Comparison of ENCODE assay signal across 8 cellular contexts in the genomic region with DNA sequence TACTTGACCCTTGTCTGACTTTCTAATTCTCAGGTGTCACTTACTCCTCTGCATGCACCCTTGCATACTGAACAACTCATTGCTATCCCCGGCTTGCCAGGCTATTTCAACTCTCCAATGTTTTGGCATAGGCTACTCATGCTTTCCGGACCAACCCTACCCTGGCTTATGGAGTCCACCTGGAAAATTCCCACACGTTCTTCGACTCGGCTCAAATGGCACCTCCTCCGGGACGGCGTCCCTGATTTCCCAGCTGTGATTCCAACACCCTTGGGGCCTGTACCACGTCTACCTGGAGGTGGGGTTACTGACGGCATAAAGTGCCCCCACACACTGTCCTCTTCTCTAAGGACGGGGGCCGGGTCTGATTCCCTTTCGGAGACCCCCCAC. TPM values are rescaled to one million over a fixed set of nuclear protein-coding genes. Genes with fewer than 3 reads are reported as not detected.
A peak's percentile ranks its signal among the peaks of the same experiment; 100 is the strongest.
DNase-seq lines count a peak whose midpoint lies in the region; ATAC-seq, FAIRE-seq and TF ChIP-seq lines count a peak whose summit lies in the region.

No MANE protein-coding gene starts in this region.

- H3K9ac ChIP-seq in NT2/D1 (ENCODE audit: insufficient read length, low read depth): peak overlapping the region; percentile 92

- no peaks in the 10 kb centered on the region for H3K9me3 ChIP-seq in NT2/D1 (ENCODE audit: insufficient read depth, low read length)
- H3K9me3 ChIP-seq in mucosa of descending colon: no peaks in the 10 kb centered on the region

- no peaks in the 10 kb centered on the region for H3K4me1 ChIP-seq in NT2/D1 (ENCODE audit: insufficient read depth, insufficient read length)
- peaks cover 13% of the 10 kb centered on the region for H3K4me1 ChIP-seq in mucosa of descending colon (ENCODE audit: low read depth)

- intact Hi-C loops in dorsolateral prefrontal cortex (cut with DNase I) (loop anchor here (2.0 to 10.0 kb wide), 4 partner anchors 53 to 254 kb away; no protein-coding TSS in a partner anchor), mucosa of descending colon (cut with DNase I, micrococcal nuclease) (no loop called here)

- H3K27me3 ChIP-seq in NT2/D1 (ENCODE audit: insufficient read depth, insufficient read length): no peaks in the 10 kb centered on the region
- no peaks in the 10 kb centered on the region for H3K27me3 ChIP-seq in dorsolateral prefrontal cortex

- H3K4me3 ChIP-seq in NT2/D1 (ENCODE audit: insufficient read length, low read depth): peak overlapping the region; percentile 62
- H3K4me3 ChIP-seq in dorsolateral prefrontal cortex: peak overlapping the region; percentile 53 to 97 (median 86)
- peak overlapping the region; percentile 61 for H3K4me3 ChIP-seq in mucosa of descending colon

- FAIRE-seq in GM19239 (lab: Jason Lieb, UNC): peak; percentile 45

- TF ChIP-seq CTCF in dorsolateral prefrontal cortex (IDR thresholded peaks at IDR 0.05 in 54 of 56, conservative IDR thresholded peaks at IDR 0.05 in 2 of 56; ENCODE audit: low read depth in 1 of 56, partially characterized antibody in 56 of 56): no peak
- TF ChIP-seq CTCF in mucosa of descending colon (IDR thresholded peaks at IDR 0.05): no peak

- H3K36me3 ChIP-seq in NT2/D1 (ENCODE audit: insufficient read depth, insufficient read length, low read length): peaks cover 39% of the 10 kb centered on the region
- H3K36me3 ChIP-seq in mucosa of descending colon (ENCODE audit: low read depth): no peaks in the 10 kb centered on the region

- ATAC-seq in mucosa of descending colon (peak; percentile 64), GM19467 (IDR thresholded peaks at IDR 0.05; ENCODE audit: unreplicated experiment) (no peak), GM19324 (IDR thresholded peaks at IDR 0.05; ENCODE audit: low FRiP score, unreplicated experiment) (no peak), GM19463 (IDR thresholded peaks at IDR 0.05; ENCODE audit: unreplicated experiment) (no peak)

- DNase-seq in AG08395 (ENCODE audit: low spot score) (peak; percentile 13), GM19239 (ENCODE audit: insufficient read length, low spot score) (no peak), NT2/D1 (ENCODE audit: low read depth, low spot score) (no peak), dorsolateral prefrontal cortex (peak in 5 of 10 donors; percentile 5 to 47 (median 19)), mucosa of descending colon (peak in 2 of 3 donors; percentile 58 to 63)

- H3K27ac ChIP-seq in dorsolateral prefrontal cortex: peak overlapping the region in 49 of 59 donors; percentile 27 to 89 (median 75)

RNA-seq across cellular contexts. Expression of a gene that starts 0.5 kb away (rescaled TPM):
- total RNA-seq in dorsolateral prefrontal cortex (10 to 100 TPM; 13.6 to 30.4 (median 20.5) TPM), mucosa of descending colon (10 to 100 TPM in 2 of 3 donors, 1 to 10 TPM in 1; 9.8 to 19.4 (median 10.7) TPM)

RNA-seq across cellular contexts. Expression of a gene that starts 0.6 kb away (rescaled TPM):
- 100 to 1,000 TPM in 2 of 120 experiments, 10 to 100 TPM in 118; 54.2 to 102 (median 73.3) TPM for total RNA-seq in dorsolateral prefrontal cortex
- total RNA-seq in mucosa of descending colon: 10 to 100 TPM; 52.3 to 77.4 (median 75.5) TPM

Comparison
In these comparisons a context has a peak if more than half of its experiments do, and no peak if none do; other contexts are left out.
1. DNase-seq: peak in AG08395 (single experiment) and mucosa of descending colon (2 of 3); none in GM19239 (single experiment) and NT2/D1 (single experiment).
2. intact Hi-C loops: an anchor here in dorsolateral prefrontal cortex (2.0 to 10.0 kb wide); none called in mucosa of descending colon.
3. Peak in every context shown above with its lines, with median percentiles within 50 percentile points of each other: H3K4me3 ChIP-seq.